In genomic region chr22:19984201-19984753, GRCh38 we compare ENCODE assay signal across 8 cellular contexts. TPM values are rescaled to one million over a fixed set of nuclear protein-coding genes. Genes with fewer than 3 reads are reported as not detected.
A peak's percentile ranks its signal among the peaks of the same experiment; 100 is the strongest.
DNase-seq lines count a peak whose midpoint lies in the region; ATAC-seq, FAIRE-seq and TF ChIP-seq lines count a peak whose summit lies in the region.

No MANE protein-coding gene starts in this region.

- intact Hi-C loops in adrenal gland (cut with DNase I) (no loop called here), right cardiac atrium (cut with DNase I) (no loop called here), left colon (cut with DNase I, micrococcal nuclease) (no loop called here)

- H3K36me3 Mint-ChIP-seq in HFFc6 (ENCODE audit: low read depth) = no peaks in the 10 kb centered on the region

- H3K4me3 ChIP-seq in adrenal gland = no peak overlapping the region
- H3K4me3 ChIP-seq in right cardiac atrium (ENCODE audit: low read length) = no peak overlapping the region

- no peak for FAIRE-seq in GM19239 (lab: Jason Lieb, UNC)

- peaks cover 8 to 25% of the 10 kb centered on the region in 2 donors for H3K4me1 ChIP-seq in adrenal gland (replicated peaks in 1 of 2)
- peaks cover 9% of the 10 kb centered on the region for H3K4me1 ChIP-seq in right cardiac atrium (ENCODE audit: control insufficient read depth, insufficient read depth, low read length)

- DNase-seq in HFFc6 = peak; percentile 73
- peak in 6 of 7 donors; percentile 65 to 85 (median 74) for DNase-seq in adrenal gland
- DNase-seq in right cardiac atrium = peak; percentile 27 to 76 (median 67)
- no peak for DNase-seq in HuH-7 (ENCODE audit: low spot score)
- DNase-seq in left colon = no peak
- no peak for DNase-seq in stimulated activated naive CD4-positive, alpha-beta T cell (lab: John Stamatoyannopoulos, UW)
- no peak for DNase-seq in GM19239 (ENCODE audit: insufficient read length, low spot score)

- H3K27ac ChIP-seq in 22Rv1 = peak overlapping the region; percentile 37
- peak overlapping the region in 1 of 5 donors; percentile 26 for H3K27ac ChIP-seq in adrenal gland
- H3K27ac ChIP-seq in right cardiac atrium (ENCODE audit: low read length) = peak overlapping the region; percentile 2

- peaks cover 4% of the 10 kb centered on the region; the same call in 1 of the 2 replicates for H3K27me3 Mint-ChIP-seq in HFFc6 (ENCODE audit: insufficient read depth)

- peaks cover 0 to 17% of the 10 kb centered on the region in 2 donors for H3K36me3 ChIP-seq in adrenal gland (replicated peaks in 1 of 2)

- H3K9me3 ChIP-seq in adrenal gland (replicated peaks in 1 of 3) (no peaks in the 10 kb centered on the region), right cardiac atrium (ENCODE audit: control insufficient read depth, low read length) (no peaks in the 10 kb centered on the region)

- H3K4me3 Mint-ChIP-seq in HFFc6 = no peak overlapping the region

- WGBS in adrenal gland, 4 donors = 71 to 76% (median 74%) methylated on average over 7 to 19 of the region's 19 CpGs
- 72% methylated on average over 19 of the region's 19 CpGs for WGBS in right cardiac atrium

- no peaks in the 10 kb centered on the region for H3K9me3 Mint-ChIP-seq in HFFc6

- peak overlapping the region; percentile 38; the same call in 1 of the 2 replicates for H3K27ac Mint-ChIP-seq in HFFc6

- H3K27me3 ChIP-seq in adrenal gland (no peaks in the 10 kb centered on the region), right cardiac atrium (ENCODE audit: control insufficient read depth, insufficient read depth) (no peaks in the 10 kb centered on the region)

- TF ChIP-seq POLR2A in adrenal gland (IDR thresholded peaks at IDR 0.05) = no peak

- TF ChIP-seq CTCF in 22Rv1 (IDR thresholded peaks at IDR 0.05) = no peak
- no peak for TF ChIP-seq CTCF in HFFc6 (IDR thresholded peaks at IDR 0.05)
- no peak for TF ChIP-seq CTCF in adrenal gland (IDR thresholded peaks at IDR 0.05)

- H3K4me1 Mint-ChIP-seq in HFFc6 (ENCODE audit: low read depth) = peaks cover 16% of the 10 kb centered on the region

- ATAC-seq in right cardiac atrium (peak; percentile 4 to 9), left colon (no peak)

RNA-seq across cellular contexts. Expression of gene ARVCF, which starts 32.3 kb away (rescaled TPM):
- 1 to 10 TPM; 1.5 to 3.3 (median 2.0) TPM for total RNA-seq in HFFc6 (2021; fragmentation: NEBNext Ultra II Directional; extraction: Animal tissue kit (Norgen Biotek cat#: 25700))
- 10 to 100 TPM in 6 of 8 donors, 1 to 10 TPM in 2; 8.5 to 46.1 (median 23.9) TPM for total RNA-seq in adrenal gland
- polyA plus RNA-seq in adrenal gland = 10 to 100 TPM in 2 of 3 donors, 1 to 10 TPM in 1; 1.2 to 74.8 (median 18.8) TPM
- total RNA-seq in right cardiac atrium = 10 to 100 TPM; 11.1 to 27.4 (median 18.4) TPM
- polyA plus RNA-seq in right cardiac atrium = 21.7 TPM
- 10 to 100 TPM; 12.2 to 13.0 TPM for total RNA-seq in left colon

RNA-seq across cellular contexts. Expression of gene TANGO2, which starts 36.6 kb away (rescaled TPM):
- 10 to 100 TPM; 28.5 to 38.0 (median 34.9) TPM for total RNA-seq in HFFc6 (2021; fragmentation: NEBNext Ultra II Directional; extraction: Animal tissue kit (Norgen Biotek cat#: 25700))
- total RNA-seq in adrenal gland (10 to 100 TPM; 36.3 to 87.0 (median 48.3) TPM), right cardiac atrium (10 to 100 TPM; 61.1 to 70.4 (median 67.3) TPM), left colon (10 to 100 TPM; 28.7 to 29.9 TPM)
- polyA plus RNA-seq in adrenal gland (10 to 100 TPM; 25.1 to 42.6 (median 38.5) TPM), right cardiac atrium (64.9 TPM)

RNA-seq across cellular contexts. Expression of gene TXNRD2, which starts 42.7 kb away (rescaled TPM):
- 10 to 100 TPM; 24.8 to 30.6 (median 28.3) TPM for total RNA-seq in HFFc6 (2021; fragmentation: NEBNext Ultra II Directional; extraction: Animal tissue kit (Norgen Biotek cat#: 25700))
- 10 to 100 TPM; 41.7 to 74.2 (median 56.5) TPM for total RNA-seq in adrenal gland
- polyA plus RNA-seq in adrenal gland = 100 to 1,000 TPM in 2 of 3 donors, 10 to 100 TPM in 1; 39.6 to 171 (median 148) TPM
- 10 to 100 TPM; 18.7 to 28.5 (median 26.0) TPM for total RNA-seq in right cardiac atrium
- 32.9 TPM for polyA plus RNA-seq in right cardiac atrium
- total RNA-seq in left colon = 10 to 100 TPM; 18.2 to 21.5 TPM

RNA-seq across cellular contexts. Expression of gene COMT, which starts 42.7 kb away (rescaled TPM):
- total RNA-seq in HFFc6 (2021; fragmentation: NEBNext Ultra II Directional; extraction: Animal tissue kit (Norgen Biotek cat#: 25700)) = 100 to 1,000 TPM; 215 to 306 (median 234) TPM
- total RNA-seq in adrenal gland = 100 to 1,000 TPM; 268 to 743 (median 528) TPM
- polyA plus RNA-seq in adrenal gland = 100 to 1,000 TPM in 1 of 3 donors, 10 to 100 TPM in 2; 51.3 to 220 (median 65.5) TPM
- total RNA-seq in right cardiac atrium = 10 to 100 TPM; 69.6 to 89.3 (median 84.4) TPM
- polyA plus RNA-seq in right cardiac atrium = 102 TPM
- 10 to 100 TPM; 58.2 to 71.3 TPM for total RNA-seq in left colon

Comparison
In these comparisons a context has a peak if more than half of its experiments do, and no peak if none do; other contexts are left out.
1. DNase-seq: peak in HFFc6 (single experiment), adrenal gland (6 of 7) and right cardiac atrium (3 of 3); none in HuH-7 (single experiment), left colon (0 of 2), stimulated activated naive CD4-positive, alpha-beta T cell (0 of 6) and GM19239 (single experiment).